ENCODE assay signal across 16 cellular contexts in genomic region chr11:74319139-74319538, GRCh38. TPM values are rescaled to one million over a fixed set of nuclear protein-coding genes. Genes with fewer than 3 reads are reported as not detected.
A peak's percentile ranks its signal among the peaks of the same experiment; 100 is the strongest.
DNase-seq lines count a peak whose midpoint lies in the region; ATAC-seq and TF ChIP-seq lines count a peak whose summit lies in the region.
"Had no signal": no experiment of that assay in that cellular context is flagged by ENCODE, and none has a peak within 500 bp of the region (broad histone marks: within the 10 kb centered on the region; RNA-seq: fewer than 3 reads in every experiment).

No MANE protein-coding gene starts in this region.

- no peak overlapping the region for H3K4me3 ChIP-seq in HCT116 (replicated peaks in 1 of 2; ENCODE audit: low read depth in 1 of 2, low read length in 2 of 2)
- H3K4me3 ChIP-seq in smooth muscle cell, result no peak overlapping the region
- H3K4me3 ChIP-seq: gastrocnemius medialis, HAP-1 had no signal

- peaks cover 15% of the 10 kb centered on the region for H3K9me3 Mint-ChIP-seq in activated T-helper 17 cell treated with anti-CD3 and anti-CD28 coated beads, Interleukin-2, amount 50 U/mL, for 72 hours
- peaks cover 17% of the 10 kb centered on the region for H3K9me3 Mint-ChIP-seq in activated T-helper 2 cell treated with anti-CD3 and anti-CD28 coated beads, Interferon-gamma antibody, Interleukin-2, Interleukin-4, amounts not matched to agents 10 μg/mL and 5 μg/mL and 100 μg/mL, durations not matched to agents 14 hours and 24 hours and 36 hours

- intact Hi-C loops in HCT116 (cut with micrococcal nuclease), result no loop called here
- intact Hi-C loops in activated T-helper 2 cell treated with anti-CD3 and anti-CD28 coated beads, Interferon-gamma antibody, Interleukin-2, Interleukin-4, amounts not matched to agents 10 μg/mL and 5 μg/mL and 100 μg/mL, durations not matched to agents 14 hours and 24 hours and 36 hours (cut with micrococcal nuclease), result no loop called here

- H3K9ac ChIP-seq in HCT116 (ENCODE audit: low read length) (no peak overlapping the region), smooth muscle cell (ENCODE audit: low read depth) (peak overlapping the region; percentile 81)

- CTCF ChIA-PET in HCT116 (lab: Charles Lee), result interaction anchor here (1.0 kb wide), 1 partner anchor 64 kb away, joined by 3 read pairs; no protein-coding TSS in a partner anchor

- H3K9me2 ChIP-seq in HCT116 (ENCODE audit: insufficient read depth), result no peaks in the 10 kb centered on the region; the same call in 1 of the 2 replicates

- no peaks in the 10 kb centered on the region for H3K4me1 ChIP-seq in HCT116 (ENCODE audit: control insufficient read depth in 1 of 2, insufficient read depth in 2 of 2, low read length in 2 of 2)
- H3K4me1 ChIP-seq in smooth muscle cell (ENCODE audit: low read depth), result peaks cover 9% of the 10 kb centered on the region

- no peaks in the 10 kb centered on the region for H3K36me3 Mint-ChIP-seq in activated T-helper 17 cell treated with anti-CD3 and anti-CD28 coated beads, Interleukin-2, amount 50 U/mL, for 72 hours (ENCODE audit: low read depth)
- H3K36me3 Mint-ChIP-seq in activated T-helper 2 cell treated with anti-CD3 and anti-CD28 coated beads, Interferon-gamma antibody, Interleukin-2, Interleukin-4, amounts not matched to agents 10 μg/mL and 5 μg/mL and 100 μg/mL, durations not matched to agents 14 hours and 24 hours and 36 hours (ENCODE audit: low read depth), result peaks cover 8% of the 10 kb centered on the region

- TF ChIP-seq POLR2A in HCT116 (IDR thresholded peaks at IDR 0.05; ENCODE audit: borderline replicate concordance, extremely low read depth, insufficient read depth, insufficient read length), result no peak

- no peak for TF ChIP-seq CTCF in HCT116 (IDR thresholded peaks at IDR 0.05 in 2 of 3, conservative IDR thresholded peaks at IDR 0.05 in 1 of 3; ENCODE audit: borderline replicate concordance in 1 of 3, insufficient read depth in 1 of 3, low read depth in 2 of 3, low read length in 2 of 3)
- no peak for TF ChIP-seq CTCF in smooth muscle cell (IDR thresholded peaks at IDR 0.05; ENCODE audit: borderline replicate concordance, insufficient read depth, poor library complexity, severe bottlenecking)

- H3K27me3 ChIP-seq in HCT116 (ENCODE audit: insufficient read depth, low read length), result no peaks in the 10 kb centered on the region
- no peaks in the 10 kb centered on the region for H3K27me3 ChIP-seq in smooth muscle cell (ENCODE audit: low read depth)
- H3K27me3 ChIP-seq: gastrocnemius medialis had no signal

- RAD21 ChIA-PET in HCT116 (lab: Charles Lee; ENCODE audit: low non-redundant PET in 1 of 2, low total read pairs in 2 of 2, uncharacterized antibody in 2 of 2, unreplicated experiment in 2 of 2), result no interaction called here

- peaks cover 16% of the 10 kb centered on the region for H3F3A ChIP-seq in smooth muscle cell (ENCODE audit: low read depth)

- H3K9me3 ChIP-seq in HCT116 (ENCODE audit: control insufficient read depth in 1 of 2, insufficient read depth in 1 of 2, low read depth in 1 of 2, low read length in 2 of 2) (no peaks in the 10 kb centered on the region), smooth muscle cell (replicated peaks; ENCODE audit: low read depth) (peaks cover 15% of the 10 kb centered on the region)
- H3K9me3 ChIP-seq: gastrocnemius medialis had no signal

- no TSS peak for BruUV-seq in HCT116 (replicated peaks; lab: Mats Ljungman, UMichigan)

- 35% methylated on average over 2 of the region's 2 CpGs for WGBS in smooth muscle cell (ENCODE audit: low lambda C conversion rate)

- no peak overlapping the region for H3K4me3 Mint-ChIP-seq in activated T-helper 17 cell treated with anti-CD3 and anti-CD28 coated beads, Interleukin-2, amount 50 U/mL, for 72 hours
- no peak overlapping the region for H3K4me3 Mint-ChIP-seq in activated T-helper 2 cell treated with anti-CD3 and anti-CD28 coated beads, Interferon-gamma antibody, Interleukin-2, Interleukin-4, amounts not matched to agents 10 μg/mL and 5 μg/mL and 100 μg/mL, durations not matched to agents 14 hours and 24 hours and 36 hours (ENCODE audit: low read depth)
- H3K4me3 Mint-ChIP-seq: activated CD4-positive, alpha-beta T cell treated with anti-CD3 and anti-CD28 coated beads, Interleukin-2, amount 10 ng/mL, durations not matched to agents 7 days and 5 days; activated naive CD4-positive, alpha-beta T cell treated with anti-CD3 and anti-CD28 coated beads, Interleukin-2, amount 50 U/mL, for 24 hours had no signal

- no peak for TF ChIP-seq RAD21 in HCT116 (IDR thresholded peaks at IDR 0.05; ENCODE audit: low read depth)

- no peak overlapping the region for H3K27ac Mint-ChIP-seq in activated T-helper 17 cell treated with anti-CD3 and anti-CD28 coated beads, Interleukin-2, amount 50 U/mL, for 72 hours
- H3K27ac Mint-ChIP-seq in activated T-helper 2 cell treated with anti-CD3 and anti-CD28 coated beads, Interferon-gamma antibody, Interleukin-2, Interleukin-4, amounts not matched to agents 10 μg/mL and 5 μg/mL and 100 μg/mL, durations not matched to agents 14 hours and 24 hours and 36 hours, result no peak overlapping the region
- H3K27ac Mint-ChIP-seq: activated CD4-positive, alpha-beta T cell treated with anti-CD3 and anti-CD28 coated beads, Interleukin-2, amount 10 ng/mL, durations not matched to agents 7 days and 5 days; activated naive CD4-positive, alpha-beta T cell treated with anti-CD3 and anti-CD28 coated beads, Interleukin-2, amount 50 U/mL, for 24 hours had no signal

- H3K4me1 Mint-ChIP-seq in activated T-helper 17 cell treated with anti-CD3 and anti-CD28 coated beads, Interleukin-2, amount 50 U/mL, for 72 hours, result no peaks in the 10 kb centered on the region
- no peaks in the 10 kb centered on the region for H3K4me1 Mint-ChIP-seq in activated T-helper 2 cell treated with anti-CD3 and anti-CD28 coated beads, Interferon-gamma antibody, Interleukin-2, Interleukin-4, amounts not matched to agents 10 μg/mL and 5 μg/mL and 100 μg/mL, durations not matched to agents 14 hours and 24 hours and 36 hours (ENCODE audit: low read depth)
- H3K4me1 Mint-ChIP-seq: activated CD4-positive, alpha-beta T cell treated with anti-CD3 and anti-CD28 coated beads, Interleukin-2, amount 10 ng/mL, durations not matched to agents 7 days and 5 days; activated naive CD4-positive, alpha-beta T cell treated with anti-CD3 and anti-CD28 coated beads, Interleukin-2, amount 50 U/mL, for 24 hours had no signal

- H3K4me2 ChIP-seq in HCT116 (ENCODE audit: low read length) (no peak overlapping the region), smooth muscle cell (peak overlapping the region; percentile 70)

- H2AFZ ChIP-seq in HCT116 (ENCODE audit: low read depth, low read length, poor library complexity, severe bottlenecking) (no peak overlapping the region), smooth muscle cell (ENCODE audit: low read depth) (no peak overlapping the region)

- H4K20me1 ChIP-seq in HCT116 (ENCODE audit: insufficient read depth) (no peaks in the 10 kb centered on the region), smooth muscle cell (ENCODE audit: low read depth) (no peaks in the 10 kb centered on the region)

- DNase-seq in HCT116 (ENCODE audit: low read depth, low spot score) (no peak), fibroblast of the conjunctiva (ENCODE audit: low read depth) (peak; percentile 87), smooth muscle cell (lab: John Stamatoyannopoulos, UW; ENCODE audit: unreplicated experiment) (no peak), NCI-H524 treated with DMSO at 0.1 percent for 48 hours (lab: John Stamatoyannopoulos, UW) (no peak), hippocampal formation (lab: John Stamatoyannopoulos, UW) (no peak), HuH-7.5 (ENCODE audit: low spot score) (no peak)
- no peak for DNase-seq in activated T-helper 2 cell treated with anti-CD3 and anti-CD28 coated beads, Interferon-gamma antibody, Interleukin-2, Interleukin-4, amounts not matched to agents 10 μg/mL and 5 μg/mL and 100 μg/mL, durations not matched to agents 14 hours and 24 hours and 36 hours (ENCODE audit: low spot score)
- DNase-seq: activated CD4-positive, alpha-beta T cell treated with anti-CD3 and anti-CD28 coated beads, Interleukin-2, amount 10 ng/mL, durations not matched to agents 7 days and 5 days; DND-41; gastrocnemius medialis; mesendoderm; NCI-H146; Right ventricle myocardium superior had no signal

- H3K79me2 ChIP-seq in HCT116 (ENCODE audit: insufficient read depth, low read length), result no peaks in the 10 kb centered on the region
- H3K79me2 ChIP-seq in smooth muscle cell (ENCODE audit: low read depth), result no peaks in the 10 kb centered on the region

- POLR2A ChIA-PET in HCT116 (lab: Charles Lee), result no interaction called here

- peaks cover 7% of the 10 kb centered on the region for H3K27me3 Mint-ChIP-seq in activated T-helper 17 cell treated with anti-CD3 and anti-CD28 coated beads, Interleukin-2, amount 50 U/mL, for 72 hours
- peaks cover 21% of the 10 kb centered on the region for H3K27me3 Mint-ChIP-seq in activated T-helper 2 cell treated with anti-CD3 and anti-CD28 coated beads, Interferon-gamma antibody, Interleukin-2, Interleukin-4, amounts not matched to agents 10 μg/mL and 5 μg/mL and 100 μg/mL, durations not matched to agents 14 hours and 24 hours and 36 hours (ENCODE audit: low read depth)

- no peaks in the 10 kb centered on the region for H3K36me3 ChIP-seq in HCT116 (ENCODE audit: control insufficient read depth in 1 of 2, insufficient read depth in 2 of 2, low read length in 2 of 2)
- H3K36me3 ChIP-seq in smooth muscle cell (ENCODE audit: low read depth), result peaks cover 5% of the 10 kb centered on the region
- H3K36me3 ChIP-seq: gastrocnemius medialis, HAP-1 had no signal

- H3K27ac ChIP-seq in HCT116 (ENCODE audit: low read depth, low read length) (no peak overlapping the region), smooth muscle cell (ENCODE audit: low read depth) (peak overlapping the region; percentile 98)
- H3K27ac ChIP-seq: gastrocnemius medialis had no signal

- no peak for ATAC-seq in HCT116
- peak; percentile 32 for ATAC-seq in activated T-helper 17 cell treated with anti-CD3 and anti-CD28 coated beads, Interleukin-2, amount 50 U/mL, for 72 hours (replicated peaks)
- ATAC-seq: gastrocnemius medialis had no signal

RNA-seq across cellular contexts. Expression of gene P4HA3, which starts 7.7 kb away (rescaled TPM):
- 0.91 TPM for total RNA-seq in HCT116 (2021; ENCODE audit: unreplicated experiment)
- 0.45 and 0.77 TPM in 2 replicates for polyA plus RNA-seq in HCT116 (2012)
- total RNA-seq in activated T-helper 17 cell treated with anti-CD3 and anti-CD28 coated beads, Interleukin-2, amount 50 U/mL, for 72 hours, result not detected
- total RNA-seq in smooth muscle cell, result 6.9 and 13.5 TPM in 2 replicates
- polyA plus RNA-seq in smooth muscle cell, result 11.8 and 18.9 TPM in 2 replicates
- total RNA-seq in activated T-helper 2 cell treated with anti-CD3 and anti-CD28 coated beads, Interferon-gamma antibody, Interleukin-2, Interleukin-4, amounts not matched to agents 10 μg/mL and 5 μg/mL and 100 μg/mL, durations not matched to agents 14 hours and 24 hours and 36 hours, result not detected in 2 replicates
- total RNA-seq: activated CD4-positive, alpha-beta T cell treated with anti-CD3 and anti-CD28 coated beads, Interleukin-2, amount 10 ng/mL, durations not matched to agents 7 days and 5 days; Right ventricle myocardium superior had no signal
